ENCODE assay signal across 1 cellular context in the genomic region with DNA sequence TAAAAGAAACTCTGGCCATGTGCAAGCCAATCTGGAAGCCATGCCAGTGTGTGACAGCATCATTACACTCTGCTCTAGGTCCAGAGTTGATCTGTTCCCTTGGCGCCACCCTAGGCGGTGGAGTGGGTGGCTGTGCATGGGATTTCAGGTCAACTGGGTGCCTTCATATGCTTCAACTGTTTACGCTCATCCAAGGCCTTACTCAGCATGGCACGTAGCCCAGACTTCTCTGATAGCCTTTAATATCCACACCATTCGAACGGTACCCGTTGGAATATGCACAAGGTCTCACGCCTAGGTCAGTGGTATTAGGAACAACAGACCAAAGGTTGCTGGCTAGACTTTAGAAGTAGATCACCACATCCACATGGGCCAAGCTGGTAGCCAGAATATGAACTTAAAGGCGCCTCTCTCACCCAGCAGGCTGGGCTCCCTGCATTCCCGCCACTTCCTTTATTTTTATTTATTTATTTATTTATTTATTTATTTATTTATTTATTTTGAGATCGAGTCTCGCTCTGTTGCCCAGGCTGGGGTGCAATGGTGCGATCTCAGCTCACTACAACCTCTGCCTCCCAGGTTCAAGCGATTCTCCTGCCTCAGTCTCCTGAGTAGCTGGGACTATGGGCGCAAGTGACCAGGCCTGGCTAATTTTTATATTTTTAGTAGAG.
TF ChIP-seq lines count a peak whose summit lies in the region.

No MANE protein-coding gene starts in this region.

TF ChIP-seq in GM23338, 12 proteins besides CTCF, POLR2A, EP300 and RAD21:
- no peak for TF ChIP-seq ZNF114 (CRISPR knock-in tag; IDR thresholded peaks at IDR 0.05)
